Comparison of ENCODE assay signal across 23 cellular contexts in genomic region chr3:176302271-176302670, GRCh38.
"Had no signal": no experiment of that assay in that cellular context is flagged by ENCODE, and none has a peak within 500 bp of the region (broad histone marks: within the 10 kb centered on the region; RNA-seq: fewer than 3 reads in every experiment).

No MANE protein-coding gene starts in this region.

- FAIRE-seq: urothelium cell line had no signal

- H3K4me3 ChIP-seq: left ventricle myocardium inferior, lung, mucosa of descending colon, ovary, right atrium auricular region, skin epidermis, spleen, suprapubic skin, thoracic aorta, tibial artery, upper lobe of right lung had no signal

- H3K36me3 Mint-ChIP-seq: naive thymus-derived CD4-positive, alpha-beta T cell; natural killer cell treated with Interleukin-12 subunit alpha and Interleukin-12 subunit beta and Interleukin-15 and Interleukin-18, amount 100 ng/mL, for 72 hours; stimulated activated effector memory CD8-positive, alpha-beta T cell treated with anti-CD3 and anti-CD28 coated beads, Interleukin-12 subunit alpha, Interleukin-12 subunit beta, amount 100 ng/mL, for 72 hours had no signal

- DNase-seq: islet precursor cell; left ventricle myocardium inferior; midbrain; mucosa of descending colon; naive thymus-derived CD4-positive, alpha-beta T cell; ovary; spleen; stimulated activated CD4-positive, alpha-beta T cell treated with anti-CD3 and anti-CD28 coated beads, Interleukin-4, amount 100 ng/mL, for 24 hours; stimulated activated naive CD4-positive, alpha-beta T cell; tibial artery; trophoblast cell; upper lobe of right lung had no signal

- H3K4me1 ChIP-seq: left ventricle myocardium inferior, right atrium auricular region, spleen, suprapubic skin, tibial artery, upper lobe of right lung had no signal

- H3K27ac ChIP-seq: left ventricle myocardium inferior, ovary, right atrium auricular region, skin epidermis, spleen, suprapubic skin, thoracic aorta, tibial artery, upper lobe of right lung had no signal

- ATAC-seq: mucosa of descending colon; naive thymus-derived CD4-positive, alpha-beta T cell; natural killer cell treated with Interleukin-12 subunit alpha and Interleukin-12 subunit beta and Interleukin-15 and Interleukin-18, amount 100 ng/mL, for 72 hours; sciatic nerve; stimulated activated effector memory CD8-positive, alpha-beta T cell treated with anti-CD3 and anti-CD28 coated beads, Interleukin-12 subunit alpha, Interleukin-12 subunit beta, amount 100 ng/mL, for 72 hours; upper lobe of right lung had no signal

- H3K4me1 Mint-ChIP-seq: naive thymus-derived CD4-positive, alpha-beta T cell; stimulated activated effector memory CD8-positive, alpha-beta T cell treated with anti-CD3 and anti-CD28 coated beads, Interleukin-12 subunit alpha, Interleukin-12 subunit beta, amount 100 ng/mL, for 72 hours had no signal

- H3K9me3 ChIP-seq: left ventricle myocardium inferior, mucosa of descending colon, ovary, right atrium auricular region, spleen, suprapubic skin, thoracic aorta, tibial artery, upper lobe of right lung had no signal

- H3K4me3 Mint-ChIP-seq: naive thymus-derived CD4-positive, alpha-beta T cell; natural killer cell treated with Interleukin-12 subunit alpha and Interleukin-12 subunit beta and Interleukin-15 and Interleukin-18, amount 100 ng/mL, for 72 hours; stimulated activated effector memory CD8-positive, alpha-beta T cell treated with anti-CD3 and anti-CD28 coated beads, Interleukin-12 subunit alpha, Interleukin-12 subunit beta, amount 100 ng/mL, for 72 hours; stimulated activated naive CD8-positive, alpha-beta T cell treated with anti-CD3 and anti-CD28 coated beads, Interleukin-15, Interleukin-2, amounts not matched to agents 100 ng/mL and 50 ng/mL, for 24 hours had no signal

- H3K27me3 ChIP-seq: ovary, right atrium auricular region, spleen, suprapubic skin, tibial artery, upper lobe of right lung had no signal

- H3K27ac Mint-ChIP-seq: naive thymus-derived CD4-positive, alpha-beta T cell; natural killer cell treated with Interleukin-12 subunit alpha and Interleukin-12 subunit beta and Interleukin-15 and Interleukin-18, amount 100 ng/mL, for 72 hours; progenitor cell of endocrine pancreas; stimulated activated effector memory CD8-positive, alpha-beta T cell treated with anti-CD3 and anti-CD28 coated beads, Interleukin-12 subunit alpha, Interleukin-12 subunit beta, amount 100 ng/mL, for 72 hours; stimulated activated naive CD8-positive, alpha-beta T cell treated with anti-CD3 and anti-CD28 coated beads, Interleukin-15, Interleukin-2, amounts not matched to agents 100 ng/mL and 50 ng/mL, for 24 hours had no signal

- H3K36me3 ChIP-seq: left ventricle myocardium inferior, ovary, right atrium auricular region, spleen, suprapubic skin, thoracic aorta, tibial artery, upper lobe of right lung had no signal

- H3K27me3 Mint-ChIP-seq: naive thymus-derived CD4-positive, alpha-beta T cell; natural killer cell treated with Interleukin-12 subunit alpha and Interleukin-12 subunit beta and Interleukin-15 and Interleukin-18, amount 100 ng/mL, for 72 hours; progenitor cell of endocrine pancreas; stimulated activated naive CD8-positive, alpha-beta T cell treated with anti-CD3 and anti-CD28 coated beads, Interleukin-15, Interleukin-2, amounts not matched to agents 100 ng/mL and 50 ng/mL, for 24 hours had no signal
